ENCODE assay signal across 10 cellular contexts in the genomic region with DNA sequence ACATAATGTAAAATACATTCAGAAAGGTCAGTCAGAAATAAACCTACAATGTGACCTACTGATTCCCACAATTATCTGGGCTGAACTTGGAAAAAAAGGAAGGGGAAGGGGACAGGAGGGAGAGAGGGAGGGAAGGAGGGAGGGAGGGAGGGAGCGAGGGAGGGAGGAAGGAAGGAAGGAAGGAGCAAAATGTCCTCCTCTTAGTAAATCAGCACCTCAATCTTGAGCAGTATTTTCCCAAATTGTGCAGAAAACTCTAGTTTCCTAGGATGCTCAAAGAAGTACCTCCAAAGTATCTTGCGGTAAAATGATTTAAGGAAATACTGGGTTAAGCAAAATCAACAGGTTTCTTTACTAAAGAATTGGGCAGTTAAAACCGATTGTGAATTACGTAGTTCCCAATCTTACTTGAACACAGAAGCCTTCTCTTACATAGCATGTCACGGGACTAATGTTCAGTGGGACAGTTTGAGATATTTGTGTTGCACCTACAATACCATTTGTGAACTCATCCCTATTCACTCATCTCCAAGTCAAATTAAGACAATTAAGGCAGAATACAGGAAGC. TPM values are rescaled to one million over a fixed set of nuclear protein-coding genes. Genes with fewer than 3 reads are reported as not detected.
A peak's percentile ranks its signal among the peaks of the same experiment; 100 is the strongest.
DNase-seq lines count a peak whose midpoint lies in the region; ATAC-seq and TF ChIP-seq lines count a peak whose summit lies in the region.
"Had no signal": no experiment of that assay in that cellular context is flagged by ENCODE, and none has a peak within 500 bp of the region (broad histone marks: within the 10 kb centered on the region; RNA-seq: fewer than 3 reads in every experiment).

No MANE protein-coding gene starts in this region.

- DNase-seq in CD4-positive, alpha-beta memory T cell: no peak
- DNase-seq in cerebellar cortex (ENCODE audit: low spot score) (peak; percentile 24), left colon (no peak), neuronal stem cell (ENCODE audit: low spot score) (no peak), DMS153 (lab: John Stamatoyannopoulos, UW) (no peak)
- DNase-seq: erythroblast, pancreas had no signal

- H2BK15ac ChIP-seq in neuronal stem cell (ENCODE audit: low read length): no peak overlapping the region

- peaks cover 54 to 85% (median 66%) of the 10 kb centered on the region in 4 donors for H3K4me1 Mint-ChIP-seq in CD4-positive, alpha-beta memory T cell
- peaks cover 67% of the 10 kb centered on the region for H3K4me1 Mint-ChIP-seq in nephron

- TF ChIP-seq EP300 in gastroesophageal sphincter (IDR thresholded peaks at IDR 0.05): no peak

- H2AK5ac ChIP-seq in neuronal stem cell (ENCODE audit: low read depth, low read length): no peak overlapping the region

- no peaks in the 10 kb centered on the region for H3K27me3 Mint-ChIP-seq in CD4-positive, alpha-beta memory T cell
- no peaks in the 10 kb centered on the region for H3K27me3 Mint-ChIP-seq in nephron (ENCODE audit: low read depth)

- no peak for ATAC-seq in left colon
- ATAC-seq in gastroesophageal sphincter: no peak
- ATAC-seq: pancreas had no signal

- peaks cover 0 to 13% of the 10 kb centered on the region in 2 donors for H3K36me3 Mint-ChIP-seq in CD4-positive, alpha-beta memory T cell
- peaks cover 11% of the 10 kb centered on the region for H3K36me3 Mint-ChIP-seq in nephron (ENCODE audit: low read depth)

- H2BK120ac ChIP-seq in neuronal stem cell (ENCODE audit: low read depth, low read length): no peak overlapping the region

- H4K91ac ChIP-seq in neuronal stem cell (ENCODE audit: low read depth, low read length, poor library complexity): no peak overlapping the region

- intact Hi-C loops in CD4-positive, alpha-beta memory T cell (cut with micrococcal nuclease): no loop called here
- intact Hi-C loops in left colon (cut with DNase I, micrococcal nuclease): no loop called here

- H3K27ac ChIP-seq in CD4-positive, alpha-beta memory T cell (ENCODE audit: low read depth, low read length): no peak overlapping the region
- no peak overlapping the region for H3K27ac ChIP-seq in KMS-11
- H3K27ac ChIP-seq in neuronal stem cell (replicated peaks; ENCODE audit: low read length): no peak overlapping the region
- H3K27ac ChIP-seq in gastroesophageal sphincter: no peak overlapping the region
- H3K27ac ChIP-seq: pancreas had no signal

- no peak for TF ChIP-seq POLR2A in gastroesophageal sphincter (IDR thresholded peaks at IDR 0.05)

- H3K27ac Mint-ChIP-seq in CD4-positive, alpha-beta memory T cell: peak overlapping the region in 1 of 7 donors; percentile 30
- H3K27ac Mint-ChIP-seq in nephron: no peak overlapping the region

- H3K79me2 ChIP-seq in KMS-11 (ENCODE audit: insufficient read depth, low read depth): peaks cover 21% of the 10 kb centered on the region; the same call in 1 of the 2 replicates

- H3K9ac ChIP-seq in KMS-11 (no peak overlapping the region), neuronal stem cell (ENCODE audit: low read depth, low read length, poor library complexity) (no peak overlapping the region)

- H3K9me3 ChIP-seq in CD4-positive, alpha-beta memory T cell (ENCODE audit: control insufficient read depth in 1 of 2, low read length in 2 of 2): no peaks in the 10 kb centered on the region
- no peaks in the 10 kb centered on the region for H3K9me3 ChIP-seq in neuronal stem cell (replicated peaks in 1 of 2; ENCODE audit: control insufficient read depth in 2 of 2, insufficient read depth in 1 of 2, low read depth in 1 of 2, low read length in 2 of 2)
- H3K9me3 ChIP-seq in gastroesophageal sphincter: no peaks in the 10 kb centered on the region
- H3K9me3 ChIP-seq: pancreas had no signal

- no peak overlapping the region for H4K8ac ChIP-seq in neuronal stem cell (ENCODE audit: low read depth, low read length)

- H3K4ac ChIP-seq in neuronal stem cell (ENCODE audit: low read length): no peak overlapping the region

- H3K14ac ChIP-seq in neuronal stem cell (ENCODE audit: low read length): no peak overlapping the region

- H3K4me3 ChIP-seq in CD4-positive, alpha-beta memory T cell (ENCODE audit: low read length in 2 of 2): no peak overlapping the region
- H3K4me3 ChIP-seq in KMS-11 (IDR thresholded peaks at IDR 0.05; ENCODE audit: insufficient read depth, low read depth, low read length): no peak overlapping the region
- H3K4me3 ChIP-seq in neuronal stem cell (ENCODE audit: low read length in 2 of 2): peak overlapping the region in 1 of 2 donors; percentile 2
- peak overlapping the region in 1 of 2 donors; percentile 27 for H3K4me3 ChIP-seq in gastroesophageal sphincter

- H3K4me3 Mint-ChIP-seq in CD4-positive, alpha-beta memory T cell: peak overlapping the region in 7 of 8 donors; percentile 40 to 98 (median 73)
- peak overlapping the region; percentile 95 to 97 (median 97) for H3K4me3 Mint-ChIP-seq in nephron

- H3K18ac ChIP-seq in neuronal stem cell (ENCODE audit: low read length): no peak overlapping the region

- WGBS in neuronal stem cell (ENCODE audit: extremely low coverage in 2 of 2, insufficient read length in 2 of 2, insufficient replicate concordance in 1 of 2), 2 donors: no CpG with 5 or more reads among the region's 5 CpGs
- WGBS in gastroesophageal sphincter (ENCODE audit: low coverage in 1 of 2), 2 donors: 68 to 84% methylated on average over 4 of the region's 5 CpGs

- H3K9me3 Mint-ChIP-seq in CD4-positive, alpha-beta memory T cell: peaks cover 0 to 1% (median 0%) of the 10 kb centered on the region in 8 donors
- H3K9me3 Mint-ChIP-seq in nephron: no peaks in the 10 kb centered on the region

- H2AFZ ChIP-seq in KMS-11 (ENCODE audit: low read depth) (no peak overlapping the region), neuronal stem cell (ENCODE audit: low read length) (no peak overlapping the region)

- H4K20me1 ChIP-seq in KMS-11 (ENCODE audit: insufficient read depth): 0 out of 2 replicates have a peak, but pooled peaks cover 3% of the 10 kb centered on the region

- no peaks in the 10 kb centered on the region for H3K79me1 ChIP-seq in neuronal stem cell (ENCODE audit: low read depth, low read length)

- no peak overlapping the region for H2BK12ac ChIP-seq in neuronal stem cell (ENCODE audit: low read length)

- H3K4me2 ChIP-seq in KMS-11: peak overlapping the region; percentile 78; the same call in 1 of the 2 replicates
- no peak overlapping the region for H3K4me2 ChIP-seq in neuronal stem cell (ENCODE audit: insufficient read depth, low read length, poor library complexity, severe bottlenecking)

- no peak overlapping the region for H2BK5ac ChIP-seq in neuronal stem cell (ENCODE audit: low read length)

- no peak overlapping the region for H3K23ac ChIP-seq in neuronal stem cell (ENCODE audit: low read depth, low read length, poor library complexity)

- CTCF ChIA-PET in CD4-positive, alpha-beta memory T cell (lab: Charles Lee; ENCODE audit: partially characterized antibody): no interaction called here

- H3K4me1 ChIP-seq in CD4-positive, alpha-beta memory T cell (ENCODE audit: insufficient read depth, low read length): peaks cover 76% of the 10 kb centered on the region
- H3K4me1 ChIP-seq in KMS-11 (ENCODE audit: low read depth, poor library complexity, severe bottlenecking): peaks cover 36% of the 10 kb centered on the region
- H3K4me1 ChIP-seq in neuronal stem cell (ENCODE audit: control insufficient read depth in 2 of 2, insufficient read depth in 1 of 2, low read depth in 1 of 2, low read length in 2 of 2): peaks cover 0 to 14% of the 10 kb centered on the region in 2 donors
- peaks cover 3 to 70% (median 8%) of the 10 kb centered on the region in 3 donors for H3K4me1 ChIP-seq in gastroesophageal sphincter

- TF ChIP-seq CTCF in KMS-11 (conservative IDR thresholded peaks at IDR 0.05; ENCODE audit: low read depth, low read length) (no peak), nephron (IDR thresholded peaks at IDR 0.05; ENCODE audit: unreplicated experiment in 3 of 3) (no peak), gastroesophageal sphincter (IDR thresholded peaks at IDR 0.05) (no peak)

- POLR2A ChIA-PET in CD4-positive, alpha-beta memory T cell (lab: Charles Lee; ENCODE audit: partially characterized antibody): no interaction called here

- H3K27me3 ChIP-seq in CD4-positive, alpha-beta memory T cell (ENCODE audit: insufficient read depth, low read length): no peaks in the 10 kb centered on the region
- no peaks in the 10 kb centered on the region for H3K27me3 ChIP-seq in KMS-11 (ENCODE audit: insufficient read depth, low read depth)
- no peaks in the 10 kb centered on the region for H3K27me3 ChIP-seq in neuronal stem cell (ENCODE audit: control insufficient read depth in 3 of 3, insufficient read depth in 3 of 3, low read depth in 1 of 3, low read length in 3 of 3)
- H3K27me3 ChIP-seq in gastroesophageal sphincter: no peaks in the 10 kb centered on the region
- H3K27me3 ChIP-seq: pancreas had no signal

- H3K36me3 ChIP-seq in CD4-positive, alpha-beta memory T cell (ENCODE audit: insufficient read depth, low read length): no peaks in the 10 kb centered on the region
- H3K36me3 ChIP-seq in KMS-11 (ENCODE audit: insufficient read depth) (no peaks in the 10 kb centered on the region), neuronal stem cell (replicated peaks in 1 of 2; ENCODE audit: control insufficient read depth in 2 of 2, insufficient read depth in 2 of 2, low read length in 2 of 2) (peaks cover 0 to 13% of the 10 kb centered on the region in 2 donors), gastroesophageal sphincter (no peaks in the 10 kb centered on the region)
- H3K36me3 ChIP-seq: pancreas had no signal

RNA-seq across cellular contexts. Expression of a gene that starts 3.6 kb away (rescaled TPM):
- total RNA-seq in CD4-positive, alpha-beta memory T cell: 10 to 100 TPM; 12.8 to 13.9 TPM
- 1 to 10 TPM; 1.2 to 2.9 TPM for polyA plus RNA-seq in CD4-positive, alpha-beta memory T cell
- total RNA-seq in left colon (10 to 100 TPM in 1 of 2 donors, 1 to 10 TPM in 1; 8.1 to 10.5 TPM), gastroesophageal sphincter (10 to 100 TPM; 11.2 to 17.9 (median 12.9) TPM)
- 4.4 TPM for polyA plus RNA-seq in neuronal stem cell (2013, experiment 1 of 2)
- 4.6 TPM for polyA plus RNA-seq in neuronal stem cell (2013, experiment 2 of 2)

RNA-seq across cellular contexts. Expression of a gene that starts 51.0 kb away (rescaled TPM):
- under 1 TPM; 0.30 to 0.38 TPM for total RNA-seq in CD4-positive, alpha-beta memory T cell
- polyA plus RNA-seq in CD4-positive, alpha-beta memory T cell: under 1 TPM in 1 of 2 donors, not detected in 1; 0.01 TPM
- 1 to 10 TPM; 2.7 to 6.4 TPM for total RNA-seq in left colon
- polyA plus RNA-seq in neuronal stem cell (2013, experiment 1 of 2): 33.0 TPM
- polyA plus RNA-seq in neuronal stem cell (2013, experiment 2 of 2): 33.5 TPM
- under 1 TPM; 0.27 to 0.96 (median 0.29) TPM for total RNA-seq in gastroesophageal sphincter
